Comparison of ENCODE assay signal across 24 cellular contexts in the genomic region with DNA sequence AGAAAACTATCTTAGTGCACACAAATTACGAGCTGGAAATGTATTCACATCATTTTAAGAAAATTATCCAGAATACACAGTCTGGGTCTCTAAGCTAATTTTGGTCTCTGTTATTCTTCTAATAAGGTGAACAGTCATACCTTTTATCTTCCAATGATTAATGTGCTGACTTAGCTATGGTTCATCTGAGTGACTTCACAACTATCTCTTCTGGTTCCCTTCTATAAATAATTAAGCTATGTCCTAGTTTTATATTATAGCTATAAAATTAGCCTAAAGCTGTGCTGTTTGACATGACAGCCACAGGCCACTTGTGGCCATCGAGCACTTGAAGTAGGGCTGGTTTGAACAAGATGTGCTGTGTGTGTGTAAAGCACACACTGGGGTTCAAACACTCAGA.
"Had no signal": no experiment of that assay in that cellular context is flagged by ENCODE, and none has a peak within 500 bp of the region (broad histone marks: within the 10 kb centered on the region; RNA-seq: fewer than 3 reads in every experiment).

No MANE protein-coding gene starts in this region.

- H3K9me3 ChIP-seq: Peyer's patch had no signal

- H3K4me3 Mint-ChIP-seq: activated CD4-positive, alpha-beta memory T cell treated with anti-CD3 and anti-CD28 coated beads for 36 hours; activated CD4-positive, alpha-beta T cell treated with anti-CD3 and anti-CD28 coated beads, Interleukin-2, amount 10 ng/mL, durations not matched to agents 7 days and 5 days; activated naive CD4-positive, alpha-beta T cell treated with anti-CD3 and anti-CD28 coated beads for 36 hours; activated naive CD8-positive, alpha-beta T cell; activated T-helper 17 cell treated with anti-CD3 and anti-CD28 coated beads, Interleukin-2, amount 50 U/mL, for 72 hours; brain; T-helper 17 cell had no signal

- FAIRE-seq: astrocyte, K562 had no signal

- H3K4me1 Mint-ChIP-seq: activated CD4-positive, alpha-beta T cell treated with anti-CD3 and anti-CD28 coated beads, Interleukin-2, amount 10 ng/mL, durations not matched to agents 7 days and 5 days; activated T-helper 17 cell treated with anti-CD3 and anti-CD28 coated beads, Interleukin-2, amount 50 U/mL, for 72 hours; T-helper 17 cell had no signal

- H3K27ac Mint-ChIP-seq: activated CD4-positive, alpha-beta memory T cell treated with anti-CD3 and anti-CD28 coated beads for 36 hours; activated CD4-positive, alpha-beta T cell treated with anti-CD3 and anti-CD28 coated beads, Interleukin-2, amount 10 ng/mL, durations not matched to agents 7 days and 5 days; activated naive CD4-positive, alpha-beta T cell treated with anti-CD3 and anti-CD28 coated beads for 36 hours; activated naive CD8-positive, alpha-beta T cell; activated T-helper 17 cell treated with anti-CD3 and anti-CD28 coated beads, Interleukin-2, amount 50 U/mL, for 72 hours; T-helper 17 cell had no signal

- H3K36me3 ChIP-seq: Peyer's patch had no signal

- H3K9me3 Mint-ChIP-seq: activated CD4-positive, alpha-beta memory T cell treated with anti-CD3 and anti-CD28 coated beads for 36 hours; activated CD4-positive, alpha-beta T cell treated with anti-CD3 and anti-CD28 coated beads, Interleukin-2, amount 10 ng/mL, durations not matched to agents 7 days and 5 days; activated naive CD4-positive, alpha-beta T cell treated with anti-CD3 and anti-CD28 coated beads for 36 hours; activated T-helper 17 cell treated with anti-CD3 and anti-CD28 coated beads, Interleukin-2, amount 50 U/mL, for 72 hours had no signal

- DNase-seq: activated CD4-positive, alpha-beta memory T cell treated with anti-CD3 and anti-CD28 coated beads for 36 hours; activated CD4-positive, alpha-beta T cell treated with anti-CD3 and anti-CD28 coated beads, Interleukin-2, amount 10 ng/mL, durations not matched to agents 7 days and 5 days; activated CD4-positive, CD25-positive, alpha-beta regulatory T cell; activated CD8-positive, alpha-beta memory T cell treated with anti-CD3 and anti-CD28 coated beads for 24 hours; activated gamma-delta T cell; activated naive CD4-positive, alpha-beta T cell treated with anti-CD3 and anti-CD28 coated beads for 36 hours; activated T-cell treated with anti-CD3 and anti-CD28 coated beads, Interleukin-2, amount 50 U/mL, for 48 hours; amygdala; Karpas-422; NCI-H1048; NCI-H146; NCI-H187 treated with DMSO at 0.1 percent for 48 hours; NCI-H2081 treated with DMSO at 0.1 percent for 48 hours; NCI-H446; NCI-H524; SHP77 treated with DMSO at 0.1 percent for 48 hours; T-helper 17 cell; T-helper 9 cell had no signal

- H3K27me3 Mint-ChIP-seq: activated CD4-positive, alpha-beta T cell treated with anti-CD3 and anti-CD28 coated beads, Interleukin-2, amount 10 ng/mL, durations not matched to agents 7 days and 5 days; activated naive CD8-positive, alpha-beta T cell had no signal

- H3K4me3 ChIP-seq: K562, Peyer's patch had no signal

- ATAC-seq: activated T-helper 17 cell treated with anti-CD3 and anti-CD28 coated beads, Interleukin-2, amount 50 U/mL, for 72 hours; K562; T-helper 17 cell had no signal

- H3K27me3 ChIP-seq: Peyer's patch had no signal

- H3K36me3 Mint-ChIP-seq: activated CD4-positive, alpha-beta memory T cell treated with anti-CD3 and anti-CD28 coated beads for 36 hours; activated naive CD8-positive, alpha-beta T cell had no signal
